Comparison of ENCODE assay signal across 17 cellular contexts in the genomic region with DNA sequence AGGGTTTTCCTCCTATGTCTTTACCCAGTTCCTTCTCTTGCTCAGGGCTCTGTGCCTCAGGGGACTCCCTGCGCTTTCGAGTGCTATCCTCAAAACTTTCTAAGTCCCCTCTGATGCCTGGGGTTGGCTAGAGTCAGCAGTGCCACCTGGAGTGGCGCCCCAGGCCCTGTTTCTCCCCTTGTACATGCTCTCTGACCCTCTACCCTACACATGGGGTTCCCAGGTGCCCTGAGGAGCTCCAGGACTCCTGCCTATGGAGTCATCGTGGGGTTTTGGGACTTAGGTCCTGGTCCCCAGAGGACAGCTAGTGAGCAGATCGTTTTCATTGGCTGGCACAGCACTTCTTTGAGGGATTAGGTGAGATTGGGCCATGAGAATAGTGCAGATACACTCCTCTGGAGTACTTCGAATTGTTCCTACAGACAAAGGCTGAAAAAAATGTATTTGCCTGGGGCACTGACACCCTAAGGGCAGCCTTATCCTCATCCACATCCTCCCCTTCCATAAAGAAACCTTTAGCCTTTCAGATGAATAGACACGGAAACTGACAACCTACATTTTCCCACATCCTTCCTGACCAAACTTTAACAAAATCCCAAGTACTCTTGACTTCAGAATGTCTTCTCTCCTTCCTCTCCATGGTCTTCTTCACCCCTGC. TPM values are rescaled to one million over a fixed set of nuclear protein-coding genes. Genes with fewer than 3 reads are reported as not detected.
DNase-seq lines count a peak whose midpoint lies in the region; ATAC-seq and TF ChIP-seq lines count a peak whose summit lies in the region.
"Had no signal": no experiment of that assay in that cellular context is flagged by ENCODE, and none has a peak within 500 bp of the region (broad histone marks: within the 10 kb centered on the region; RNA-seq: fewer than 3 reads in every experiment).

No MANE protein-coding gene starts in this region.

- H3K27me3 Mint-ChIP-seq in H9 (ENCODE audit: low read depth) (peaks cover 3% of the 10 kb centered on the region; the same call in 1 of the 2 replicates), glutamatergic neuron (ENCODE audit: unreplicated experiment) (peaks cover 8% of the 10 kb centered on the region)

- H3K4ac ChIP-seq in H9 (ENCODE audit: low read depth, low read length) = no peak overlapping the region

- H2BK120ac ChIP-seq in H9 (ENCODE audit: low read depth, low read length, poor library complexity, severe bottlenecking) = no peak overlapping the region

- no peak overlapping the region for H2AFZ ChIP-seq in H9 (ENCODE audit: low read length)
- no peak overlapping the region for H2AFZ ChIP-seq in smooth muscle cell (ENCODE audit: low read depth)

- no CpG with 5 or more reads among the region's 7 CpGs for WGBS in H9 (ENCODE audit: extremely low coverage, insufficient read length, low lambda C conversion rate)
- 65% methylated on average over 7 of the region's 7 CpGs for WGBS in smooth muscle cell (ENCODE audit: low lambda C conversion rate)
- 83 to 85% methylated on average over 6 to 7 of the region's 7 CpGs for WGBS in gastroesophageal sphincter (ENCODE audit: low coverage in 1 of 2), 2 donors

- no peak overlapping the region for H3K18ac ChIP-seq in H9 (ENCODE audit: insufficient read length, low read depth, low read length)

- H3K36me3 Mint-ChIP-seq in H9 (ENCODE audit: insufficient read depth in 1 of 3, low read depth in 3 of 3) (no peaks in the 10 kb centered on the region), glutamatergic neuron (ENCODE audit: unreplicated experiment) (peaks cover 4% of the 10 kb centered on the region)
- H3K36me3 Mint-ChIP-seq: CD4-positive, CD25-positive, alpha-beta regulatory T cell; stimulated activated memory B cell treated with anti-CD40 and anti-IgM and Interleukin-4, amounts not matched to agents 10 μg/mL and 1 μg/mL and 100 μg/mL, for 72 hours had no signal

- H3K79me1 ChIP-seq in H9 (ENCODE audit: insufficient read depth, low read depth, low read length, poor library complexity, severe bottlenecking) = no peaks in the 10 kb centered on the region

- H3K4me1 Mint-ChIP-seq in H9 (peaks cover 40 to 41% of the 10 kb centered on the region in 2 experiments), glutamatergic neuron (ENCODE audit: low read depth, unreplicated experiment) (peaks cover 4% of the 10 kb centered on the region)

- no peak overlapping the region for H2BK15ac ChIP-seq in H9 (ENCODE audit: low read depth, low read length)

- no peak overlapping the region for H4K8ac ChIP-seq in H9 (replicated peaks; ENCODE audit: insufficient read length, low read depth, low read length)

- H2BK20ac ChIP-seq in H9 (ENCODE audit: low read depth, low read length, poor library complexity, severe bottlenecking) = no peak overlapping the region

- H2BK12ac ChIP-seq in H9 (ENCODE audit: insufficient read length, low read depth, low read length) = no peak overlapping the region

- H3F3A ChIP-seq in smooth muscle cell (ENCODE audit: low read depth) = peaks cover 43% of the 10 kb centered on the region

- H2AK5ac ChIP-seq in H9 (ENCODE audit: insufficient read length, low read length) = no peak overlapping the region

- H3K36me3 ChIP-seq in smooth muscle cell (ENCODE audit: low read depth) (no peaks in the 10 kb centered on the region), gastroesophageal sphincter (no peaks in the 10 kb centered on the region)
- H3K36me3 ChIP-seq: esophagus squamous epithelium, transverse colon had no signal

- no peaks in the 10 kb centered on the region for H3K27me3 ChIP-seq in H9 (ENCODE audit: insufficient read depth, low read length)
- H3K27me3 ChIP-seq in smooth muscle cell (ENCODE audit: low read depth) = no peaks in the 10 kb centered on the region
- peaks cover 35% of the 10 kb centered on the region for H3K27me3 ChIP-seq in gastroesophageal sphincter

- TF ChIP-seq EP300 in gastroesophageal sphincter (IDR thresholded peaks at IDR 0.05) = no peak

- peaks cover 3% of the 10 kb centered on the region for H3K23me2 ChIP-seq in H9 (ENCODE audit: insufficient read length, low read depth, low read length, poor library complexity, severe bottlenecking)

- peaks cover 3% of the 10 kb centered on the region; the same call in 1 of the 2 replicates for H3K4me1 ChIP-seq in H9 (ENCODE audit: insufficient read depth, low read length)
- H3K4me1 ChIP-seq in smooth muscle cell (ENCODE audit: low read depth) = peaks cover 16% of the 10 kb centered on the region
- H3K4me1 ChIP-seq in gastroesophageal sphincter = no peaks in the 10 kb centered on the region

- H4K20me1 ChIP-seq in H9 (ENCODE audit: control insufficient read depth, insufficient read depth, insufficient read length) (no peaks in the 10 kb centered on the region), smooth muscle cell (ENCODE audit: low read depth) (no peaks in the 10 kb centered on the region)

- TF ChIP-seq POLR2A in gastroesophageal sphincter (IDR thresholded peaks at IDR 0.05) = no peak

- no peak overlapping the region for H2BK5ac ChIP-seq in H9 (ENCODE audit: insufficient read length, low read length)

- H3K56ac ChIP-seq in H9 (ENCODE audit: insufficient read length, low read depth, low read length) = no peak overlapping the region

- H3K14ac ChIP-seq in H9 (ENCODE audit: insufficient read depth, low read length) = no peak overlapping the region

- no peaks in the 10 kb centered on the region for H3K79me2 ChIP-seq in H9 (ENCODE audit: insufficient read depth, low read length)
- H3K79me2 ChIP-seq in smooth muscle cell (ENCODE audit: low read depth) = no peaks in the 10 kb centered on the region

- H3K4me2 ChIP-seq in H9 (ENCODE audit: insufficient read depth, insufficient read length, low read length) (no peak overlapping the region), smooth muscle cell (peak overlapping the region; percentile 64)

- POLR2A ChIA-PET in RWPE1 (lab: Yijun Ruan, JAX; ENCODE audit: low non-redundant PET) = no interaction called here

- CTCF ChIA-PET in RWPE1 (lab: Yijun Ruan, JAX) = interaction anchor here (0.6 to 2.5 kb wide), 18 partner anchors 9 to 957 kb away, joined by 3 to 9 read pairs (median 4); partner anchors contain the start of gene LGR6

- no peak overlapping the region for H4K5ac ChIP-seq in H9 (ENCODE audit: insufficient read length, low read depth, low read length)

- no peak overlapping the region for H3K23ac ChIP-seq in H9 (ENCODE audit: insufficient read length, low read depth, low read length)

- DNase-seq in H9 (no peak), RWPE1 (ENCODE audit: low spot score) (no peak), glutamatergic neuron (no peak), smooth muscle cell (lab: John Stamatoyannopoulos, UW; ENCODE audit: unreplicated experiment) (no peak), NOMO-1 treated with DMSO at 0.1 percent for 48 hours (lab: John Stamatoyannopoulos, UW; ENCODE audit: unreplicated experiment) (no peak)
- DNase-seq: activated CD4-positive, alpha-beta T cell treated with anti-CD3 and anti-CD28 coated beads, Interleukin-2, amount 10 ng/mL, durations not matched to agents 24 days and 14 days; activated CD8-positive, alpha-beta memory T cell treated with anti-CD3 and anti-CD28 coated beads, Interleukin-2, amount 50 U/mL, for 48 hours; activated naive CD4-positive, alpha-beta T cell; CD4-positive, CD25-positive, alpha-beta regulatory T cell; DMS79 treated with DMSO at 0.1 percent for 48 hours; esophagus squamous epithelium; small intestine; transverse colon had no signal

- no peak overlapping the region for H3K4me3 Mint-ChIP-seq in H9
- no peak overlapping the region for H3K4me3 Mint-ChIP-seq in glutamatergic neuron (ENCODE audit: unreplicated experiment)
- H3K4me3 Mint-ChIP-seq: activated CD4-positive, alpha-beta T cell treated with anti-CD3 and anti-CD28 coated beads, Interleukin-2, amount 10 ng/mL, durations not matched to agents 24 days and 14 days; CD4-positive, CD25-positive, alpha-beta regulatory T cell; stimulated activated memory B cell treated with anti-CD40 and anti-IgM and Interleukin-4, amounts not matched to agents 10 μg/mL and 1 μg/mL and 100 μg/mL, for 72 hours had no signal

- H3K27ac Mint-ChIP-seq in H9 = peak overlapping the region; percentile 45 to 95 (median 58); a peak in 3 of 7 replicates
- peak overlapping the region; percentile 14 for H3K27ac Mint-ChIP-seq in glutamatergic neuron (ENCODE audit: unreplicated experiment)
- H3K27ac Mint-ChIP-seq: activated CD4-positive, alpha-beta T cell treated with anti-CD3 and anti-CD28 coated beads, Interleukin-2, amount 10 ng/mL, durations not matched to agents 24 days and 14 days; stimulated activated memory B cell treated with anti-CD40 and anti-IgM and Interleukin-4, amounts not matched to agents 10 μg/mL and 1 μg/mL and 100 μg/mL, for 72 hours had no signal

- no peak for ATAC-seq in gastroesophageal sphincter
- ATAC-seq in HG02938 (IDR thresholded peaks at IDR 0.05; ENCODE audit: unreplicated experiment) = no peak
- ATAC-seq: stimulated activated memory B cell treated with anti-CD40 and anti-IgM and Interleukin-4, amounts not matched to agents 10 μg/mL and 1 μg/mL and 100 μg/mL, for 72 hours had no signal

- TF ChIP-seq CTCF in H9 (conservative IDR thresholded peaks at IDR 0.05) = no peak
- no peak for TF ChIP-seq CTCF in RWPE1 (conservative IDR thresholded peaks at IDR 0.05; ENCODE audit: low read depth)
- no peak for TF ChIP-seq CTCF in glutamatergic neuron (IDR thresholded peaks at IDR 0.05; ENCODE audit: partially characterized antibody, unreplicated experiment)
- TF ChIP-seq CTCF in smooth muscle cell (IDR thresholded peaks at IDR 0.05; ENCODE audit: borderline replicate concordance, insufficient read depth, poor library complexity, severe bottlenecking) = no peak
- no peak for TF ChIP-seq CTCF in gastroesophageal sphincter (IDR thresholded peaks at IDR 0.05)

- no peaks in the 10 kb centered on the region; a peak in 1 of 5 replicates for H3K9me3 Mint-ChIP-seq in H9
- H3K9me3 Mint-ChIP-seq in glutamatergic neuron (ENCODE audit: unreplicated experiment) = no peaks in the 10 kb centered on the region
- H3K9me3 Mint-ChIP-seq: activated CD4-positive, alpha-beta T cell treated with anti-CD3 and anti-CD28 coated beads, Interleukin-2, amount 10 ng/mL, durations not matched to agents 24 days and 14 days; stimulated activated memory B cell treated with anti-CD40 and anti-IgM and Interleukin-4, amounts not matched to agents 10 μg/mL and 1 μg/mL and 100 μg/mL, for 72 hours had no signal

- no peak overlapping the region for H3T11ph ChIP-seq in H9 (ENCODE audit: low read length)

- H3K9ac ChIP-seq in H9 (ENCODE audit: extremely low read depth, insufficient read length, low read length) = no peak overlapping the region
- H3K9ac ChIP-seq in smooth muscle cell (ENCODE audit: low read depth) = peak overlapping the region; percentile 62

- H3K27ac ChIP-seq in H9 (ENCODE audit: insufficient read length, low read depth, low read length) (no peak overlapping the region), RWPE1 (peak overlapping the region; percentile 92), smooth muscle cell (ENCODE audit: low read depth) (peak overlapping the region; percentile 97), gastroesophageal sphincter (no peak overlapping the region)
- H3K27ac ChIP-seq: esophagus squamous epithelium, transverse colon had no signal

- H3K4me3 ChIP-seq in smooth muscle cell (no peak overlapping the region), gastroesophageal sphincter (no peak overlapping the region)
- H3K4me3 ChIP-seq: esophagus squamous epithelium, transverse colon had no signal

- no peak overlapping the region for H4K91ac ChIP-seq in H9 (ENCODE audit: insufficient read length, low read depth, low read length)

- H3K9me3 ChIP-seq in H9 (ENCODE audit: control insufficient read depth, low read depth, low read length) (no peaks in the 10 kb centered on the region), smooth muscle cell (replicated peaks; ENCODE audit: low read depth) (no peaks in the 10 kb centered on the region), gastroesophageal sphincter (no peaks in the 10 kb centered on the region)
- H3K9me3 ChIP-seq: esophagus squamous epithelium, transverse colon had no signal

RNA-seq across cellular contexts. Expression of gene LGR6, which starts 41.5 kb away (rescaled TPM):
- total RNA-seq in H9 (2021) (0.66 and 1.0 TPM in 2 replicates), glutamatergic neuron (ENCODE audit: unreplicated experiment) (0.37 TPM), smooth muscle cell (1.8 and 2.0 TPM in 2 replicates), gastroesophageal sphincter (1 to 10 TPM in 1 of 4 donors, under 1 TPM in 3; 0.12 to 2.8 (median 0.48) TPM)
- polyA plus RNA-seq in smooth muscle cell = 2.9 and 4.4 TPM in 2 replicates
- total RNA-seq: activated CD4-positive, alpha-beta T cell treated with anti-CD3 and anti-CD28 coated beads, Interleukin-2, amount 10 ng/mL, durations not matched to agents 24 days and 14 days; dermis microvascular lymphatic vessel endothelial cell had no signal

Comparison
In these comparisons a context has a peak if more than half of its experiments do, and no peak if none do; other contexts are left out.
1. H3K27ac ChIP-seq: peak in RWPE1 (single experiment) and smooth muscle cell (single experiment); none in H9 (single experiment) and gastroesophageal sphincter (0 of 4).